In the genomic region with DNA sequence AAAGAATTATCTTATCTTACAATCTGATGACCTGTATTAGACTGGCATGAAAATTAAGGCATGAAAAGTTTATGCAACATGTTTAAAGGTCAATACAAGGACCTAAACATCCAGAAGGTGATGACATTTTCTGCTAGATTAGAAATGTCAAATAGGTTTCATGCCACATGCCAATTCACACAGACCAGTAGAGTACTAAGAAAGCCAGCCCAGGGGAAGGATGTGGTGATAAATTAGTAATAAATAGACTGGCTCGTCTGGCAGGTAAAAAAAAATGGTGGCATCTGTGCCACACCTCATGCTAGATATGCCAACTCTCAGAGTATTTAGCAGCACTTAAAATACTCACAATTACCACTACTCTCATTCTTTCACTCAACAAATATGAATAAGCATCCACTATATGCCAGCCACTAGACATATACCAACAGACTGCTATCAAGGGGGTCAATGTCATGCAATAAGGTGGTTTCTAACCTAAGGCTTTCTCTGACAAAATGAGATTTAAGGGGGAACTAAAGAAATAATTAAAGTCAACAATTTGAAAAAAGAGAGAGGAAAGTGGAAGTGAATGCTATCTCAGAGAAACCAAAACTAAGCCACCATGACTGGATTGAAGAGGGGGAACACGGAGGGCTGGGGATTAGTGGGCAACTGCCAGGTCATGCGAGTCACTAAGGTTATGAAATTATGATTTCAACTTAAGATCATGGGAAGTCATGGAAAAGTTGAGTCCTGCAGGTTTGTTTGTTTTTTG, we compare ENCODE assay signal across 8 cellular contexts.
DNase-seq lines count a peak whose midpoint lies in the region; ATAC-seq and TF ChIP-seq lines count a peak whose summit lies in the region.

No MANE protein-coding gene starts in this region.

- peak; percentile 19 for DNase-seq in RKO (ENCODE audit: low spot score)
- DNase-seq in omental fat pad (ENCODE audit: low spot score): no peak
- DNase-seq in GM19240 (ENCODE audit: insufficient read length, low spot score): no peak
- DNase-seq in NCI-H1694 (lab: John Stamatoyannopoulos, UW): no peak

- TF ChIP-seq CTCF in omental fat pad (IDR thresholded peaks at IDR 0.05): no peak

- ATAC-seq in GM19043 (IDR thresholded peaks at IDR 0.05; ENCODE audit: low read depth, unreplicated experiment) (peak; percentile 44), HG02870 (IDR thresholded peaks at IDR 0.05; ENCODE audit: unreplicated experiment) (peak; percentile 41), omental fat pad (ENCODE audit: low FRiP score) (peak; percentile 9), HG03039 (IDR thresholded peaks at IDR 0.05; ENCODE audit: unreplicated experiment) (no peak), HG03565 (IDR thresholded peaks at IDR 0.05; ENCODE audit: unreplicated experiment) (no peak)

Comparison
In these comparisons a context has a peak if more than half of its experiments do, and no peak if none do; other contexts are left out.
1. ATAC-seq: peak in GM19043 (single experiment), HG02870 (single experiment) and omental fat pad (single experiment); none in HG03039 (single experiment) and HG03565 (single experiment).